In genomic region chrX:69165116-69165651, GRCh38 we compare ENCODE assay signal across 8 cellular contexts. TPM values are rescaled to one million over a fixed set of nuclear protein-coding genes. Genes with fewer than 3 reads are reported as not detected.
DNase-seq lines count a peak whose midpoint lies in the region; ATAC-seq and TF ChIP-seq lines count a peak whose summit lies in the region.

Gene PJA1, minus strand, starts transcription at chrX:69165453. Its CDS starts 2,380 bp downstream, at chrX:69163073.

- H2AFZ ChIP-seq in ACC112 (ENCODE audit: low read length, unreplicated experiment) = peak within 1 kb of the TSS; percentile 60

- ATAC-seq in GM18861 (IDR thresholded peaks at IDR 0.05; ENCODE audit: unreplicated experiment) = peak; percentile 65
- ATAC-seq in HG03097 (IDR thresholded peaks at IDR 0.05; ENCODE audit: low FRiP score, unreplicated experiment) = peak; percentile 80
- ATAC-seq in left colon = peak; percentile 88

- H3K36me3 ChIP-seq in ACC112 (ENCODE audit: insufficient read depth, low read length) = no peaks in the 10 kb centered on the region

- TF ChIP-seq CTCF in coronary artery (IDR thresholded peaks at IDR 0.05) = no peak

- H3K27ac ChIP-seq in ACC112 (ENCODE audit: low read depth, low read length) (peak within 1 kb of the TSS; percentile 39; the same call in 1 of the 2 replicates), coronary artery (peak within 1 kb of the TSS; percentile 61 to 87)

- peaks cover 3% of the 10 kb centered on the region for H3K79me2 ChIP-seq in ACC112 (ENCODE audit: control insufficient read depth, insufficient read depth, low read length, unreplicated experiment)

- H3K4me3 ChIP-seq in ACC112 (ENCODE audit: low read depth, low read length) (peak within 1 kb of the TSS; percentile 80), coronary artery (peak within 1 kb of the TSS; percentile 82)

- intact Hi-C loops in left colon (cut with DNase I, micrococcal nuclease) = no loop called here

- H3K27me3 ChIP-seq in ACC112 (ENCODE audit: insufficient read depth, low read length) = peaks cover 5% of the 10 kb centered on the region; the same call in 1 of the 2 replicates

- peak; percentile 6 to 69 for DNase-seq in NCI-H446 (lab: John Stamatoyannopoulos, UW)
- peak; percentile 79 for DNase-seq in activated CD4-positive, alpha-beta T cell treated with anti-CD3 and anti-CD28 coated beads for 48 hours
- DNase-seq in coronary artery (ENCODE audit: low spot score) = peak; percentile 82
- DNase-seq in left colon = peak; percentile 55 to 71
- DNase-seq in stimulated activated CD4-positive, alpha-beta T cell treated with anti-CD3 and anti-CD28 coated beads, Interleukin-1b, Interleukin-23, amount 100 ng/mL, for 4 hours (ENCODE audit: low read depth in 2 of 2) = peak; percentile 53 to 54

- no peaks in the 10 kb centered on the region for H3K4me1 ChIP-seq in ACC112 (ENCODE audit: control insufficient read depth, insufficient read depth, low read length, unreplicated experiment)

RNA-seq across cellular contexts. Expression of gene PJA1, which starts in this region (rescaled TPM):
- 1 to 10 TPM; 5.8 to 6.7 TPM for total RNA-seq in left colon

Comparison
In these comparisons a context has a peak if more than half of its experiments do, and no peak if none do; other contexts are left out.
1. Peak in every context shown above with its lines: DNase-seq, ATAC-seq, H3K4me3 ChIP-seq and H3K27ac ChIP-seq.